In the genomic region with DNA sequence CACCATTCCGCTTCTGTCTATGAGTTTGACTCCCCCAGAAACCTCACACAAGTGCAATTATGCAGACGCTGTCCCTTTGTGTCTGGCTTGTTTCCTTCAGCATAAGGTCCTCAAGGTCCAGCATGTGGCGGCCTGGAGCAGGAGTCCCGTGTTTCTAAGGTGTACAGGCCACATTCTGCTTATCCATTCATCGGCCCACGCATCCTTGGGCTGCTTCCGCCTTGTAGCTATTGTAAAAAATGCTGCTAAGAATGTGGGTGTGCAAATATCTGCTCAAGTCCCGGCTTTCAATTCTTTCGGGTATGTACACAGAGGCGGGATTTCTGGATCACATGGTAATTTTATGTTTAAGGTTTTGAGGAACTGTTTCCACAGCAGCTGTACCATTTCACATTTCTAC, we compare ENCODE assay signal across 19 cellular contexts. TPM values are rescaled to one million over a fixed set of nuclear protein-coding genes. Genes with fewer than 3 reads are reported as not detected.
DNase-seq lines count a peak whose midpoint lies in the region; ATAC-seq, FAIRE-seq and TF ChIP-seq lines count a peak whose summit lies in the region.
"Had no signal": no experiment of that assay in that cellular context is flagged by ENCODE, and none has a peak within 500 bp of the region (broad histone marks: within the 10 kb centered on the region; RNA-seq: fewer than 3 reads in every experiment).

No MANE protein-coding gene starts in this region.

- H3K4me1 ChIP-seq in lower lobe of right lung, result no peaks in the 10 kb centered on the region
- H3K4me1 ChIP-seq in pancreas, result no peaks in the 10 kb centered on the region

- H3K9me3 ChIP-seq in lower lobe of right lung, result no peaks in the 10 kb centered on the region
- H3K9me3 ChIP-seq in pancreas, result peaks cover 0 to 3% (median 0%) of the 10 kb centered on the region in 4 donors

- POLR2A ChIA-PET in WTC11 (lab: Charles Lee), result no interaction called here

- H3K4me3 Mint-ChIP-seq in activated naive CD8-positive, alpha-beta T cell, result no peak overlapping the region
- H3K4me3 Mint-ChIP-seq in activated naive CD8-positive, alpha-beta T cell treated with anti-CD3 and anti-CD28 coated beads, Interleukin-2, amount 50 U/mL, for 24 hours, result no peak overlapping the region
- no peak overlapping the region for H3K4me3 Mint-ChIP-seq in WTC11

- no peak for DNase-seq in activated naive CD8-positive, alpha-beta T cell treated with anti-CD3 and anti-CD28 coated beads, Interleukin-2, amount 50 U/mL, for 24 hours
- DNase-seq in WTC11 (ENCODE audit: low spot score) (no peak), lower lobe of right lung (no peak), putamen (ENCODE audit: low spot score) (peak; percentile 19), HPDE6-E6E7 (ENCODE audit: extremely low spot score) (no peak), Right ventricle myocardium superior (no peak), pancreas (no peak)
- DNase-seq: DMS79; Kasumi-1; NCI-H1694; NCI-H2081; NCI-H2171; NCI-H345; NCI-H524; NCI-H774; NK-92 treated with Interleukin-12 subunit alpha and Interleukin-12 subunit beta, amount 100 ng/mL, for 24 hours had no signal

- WGBS in pancreas, 2 donors, result 94% methylated on average over 10 of the region's 10 CpGs

- no peak for FAIRE-seq in pancreas (lab: Jason Lieb, UNC)
- FAIRE-seq: H54 had no signal

- no peak for ATAC-seq in activated naive CD8-positive, alpha-beta T cell treated with anti-CD3 and anti-CD28 coated beads, Interleukin-2, amount 50 U/mL, for 24 hours
- no peak for ATAC-seq in WTC11
- peak; percentile 54 to 64 for ATAC-seq in lower lobe of right lung
- no peak for ATAC-seq in Right ventricle myocardium superior (ENCODE audit: poor library complexity)
- ATAC-seq in pancreas, result no peak

- H3K27me3 Mint-ChIP-seq in activated naive CD8-positive, alpha-beta T cell, result no peaks in the 10 kb centered on the region
- no peaks in the 10 kb centered on the region for H3K27me3 Mint-ChIP-seq in activated naive CD8-positive, alpha-beta T cell treated with anti-CD3 and anti-CD28 coated beads, Interleukin-2, amount 50 U/mL, for 24 hours
- H3K27me3 Mint-ChIP-seq in WTC11 (ENCODE audit: low read depth), result no peaks in the 10 kb centered on the region

- peaks cover 8% of the 10 kb centered on the region for H3K4me1 Mint-ChIP-seq in activated naive CD8-positive, alpha-beta T cell (ENCODE audit: low read depth)
- H3K4me1 Mint-ChIP-seq in activated naive CD8-positive, alpha-beta T cell treated with anti-CD3 and anti-CD28 coated beads, Interleukin-2, amount 50 U/mL, for 24 hours, result peaks cover 2% of the 10 kb centered on the region
- peaks cover 2% of the 10 kb centered on the region; the same call in 1 of the 2 replicates for H3K4me1 Mint-ChIP-seq in WTC11

- peak overlapping the region; percentile 77 for H3K27ac Mint-ChIP-seq in activated naive CD8-positive, alpha-beta T cell
- no peak overlapping the region for H3K27ac Mint-ChIP-seq in activated naive CD8-positive, alpha-beta T cell treated with anti-CD3 and anti-CD28 coated beads, Interleukin-2, amount 50 U/mL, for 24 hours
- peak overlapping the region; percentile 9; the same call in 1 of the 2 replicates for H3K27ac Mint-ChIP-seq in WTC11

- H3K4me3 ChIP-seq in lower lobe of right lung (no peak overlapping the region), pancreas (no peak overlapping the region)

- H3K27ac ChIP-seq in lower lobe of right lung (no peak overlapping the region), pancreas (no peak overlapping the region)
- H3K27ac ChIP-seq: C4-2B had no signal

- intact Hi-C loops in lower lobe of right lung (cut with DNase I), result no loop called here
- intact Hi-C loops in Right ventricle myocardium superior (cut with DNase I), result no loop called here
- intact Hi-C loops in pancreas (cut with DNase I), result no loop called here

- H3K36me3 Mint-ChIP-seq in activated naive CD8-positive, alpha-beta T cell, result peaks cover 3% of the 10 kb centered on the region
- peaks cover 40% of the 10 kb centered on the region for H3K36me3 Mint-ChIP-seq in activated naive CD8-positive, alpha-beta T cell treated with anti-CD3 and anti-CD28 coated beads, Interleukin-2, amount 50 U/mL, for 24 hours (ENCODE audit: low read depth)
- H3K36me3 Mint-ChIP-seq in WTC11, result peaks cover 60% of the 10 kb centered on the region

- CTCF ChIA-PET in WTC11 (lab: Charles Lee), result no interaction called here

- no peaks in the 10 kb centered on the region for H3K9me3 Mint-ChIP-seq in activated naive CD8-positive, alpha-beta T cell (ENCODE audit: low read depth)
- no peaks in the 10 kb centered on the region for H3K9me3 Mint-ChIP-seq in activated naive CD8-positive, alpha-beta T cell treated with anti-CD3 and anti-CD28 coated beads, Interleukin-2, amount 50 U/mL, for 24 hours
- no peaks in the 10 kb centered on the region for H3K9me3 Mint-ChIP-seq in WTC11

- H3K36me3 ChIP-seq in lower lobe of right lung (peaks cover 85% of the 10 kb centered on the region), pancreas (peaks cover 0 to 33% (median 4%) of the 10 kb centered on the region in 3 donors)

- H3K27me3 ChIP-seq in lower lobe of right lung (ENCODE audit: low read depth) (no peaks in the 10 kb centered on the region), pancreas (no peaks in the 10 kb centered on the region)

- TF ChIP-seq CTCF in WTC11 (IDR thresholded peaks at IDR 0.05) (no peak), lower lobe of right lung (IDR thresholded peaks at IDR 0.05) (no peak), pancreas (IDR thresholded peaks at IDR 0.05) (no peak)

TF ChIP-seq in WTC11, 78 proteins besides CTCF, POLR2A, EP300 and RAD21:
- TF ChIP-seq PRRX2 (CRISPR knock-in tag; IDR thresholded peaks at IDR 0.05), result no peak
- TF ChIP-seq SMAD3 (CRISPR knock-in tag; IDR thresholded peaks at IDR 0.05; ENCODE audit: borderline replicate concordance), result no peak
- no peak for TF ChIP-seq ZNF138 (CRISPR knock-in tag; conservative IDR thresholded peaks at IDR 0.05)
- no peak for TF ChIP-seq SP1 (CRISPR knock-in tag; conservative IDR thresholded peaks at IDR 0.05)
- no peak for TF ChIP-seq ZNF232 (CRISPR knock-in tag; IDR thresholded peaks at IDR 0.05)
- TF ChIP-seq CBFB (CRISPR knock-in tag; IDR thresholded peaks at IDR 0.05; ENCODE audit: low read depth), result no peak
- TF ChIP-seq GRHL2 (CRISPR knock-in tag; IDR thresholded peaks at IDR 0.05; ENCODE audit: insufficient replicate concordance, severe bottlenecking), result no peak
- TF ChIP-seq, protein P1, sequence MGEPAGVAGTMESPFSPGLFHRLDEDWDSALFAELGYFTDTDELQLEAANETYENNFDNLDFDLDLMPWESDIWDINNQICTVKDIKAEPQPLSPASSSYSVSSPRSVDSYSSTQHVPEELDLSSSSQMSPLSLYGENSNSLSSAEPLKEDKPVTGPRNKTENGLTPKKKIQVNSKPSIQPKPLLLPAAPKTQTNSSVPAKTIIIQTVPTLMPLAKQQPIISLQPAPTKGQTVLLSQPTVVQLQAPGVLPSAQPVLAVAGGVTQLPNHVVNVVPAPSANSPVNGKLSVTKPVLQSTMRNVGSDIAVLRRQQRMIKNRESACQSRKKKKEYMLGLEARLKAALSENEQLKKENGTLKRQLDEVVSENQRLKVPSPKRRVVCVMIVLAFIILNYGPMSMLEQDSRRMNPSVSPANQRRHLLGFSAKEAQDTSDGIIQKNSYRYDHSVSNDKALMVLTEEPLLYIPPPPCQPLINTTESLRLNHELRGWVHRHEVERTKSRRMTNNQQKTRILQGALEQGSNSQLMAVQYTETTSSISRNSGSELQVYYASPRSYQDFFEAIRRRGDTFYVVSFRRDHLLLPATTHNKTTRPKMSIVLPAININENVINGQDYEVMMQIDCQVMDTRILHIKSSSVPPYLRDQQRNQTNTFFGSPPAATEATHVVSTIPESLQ (CRISPR knock-in tag; IDR thresholded peaks at IDR 0.05), result no peak

RNA-seq across cellular contexts. Expression of a gene that starts 38.2 kb away (rescaled TPM):
- total RNA-seq in WTC11 (2021), result 45.1 to 61.1 TPM (median 60.4 TPM) in 3 replicates
- total RNA-seq in lower lobe of right lung, result 55.5 TPM
- 43.8 TPM for total RNA-seq in Right ventricle myocardium superior
- total RNA-seq in pancreas, result 10 to 100 TPM; 25.4 to 31.8 (median 28.6) TPM
- polyA plus RNA-seq in pancreas, result 10 to 100 TPM in 1 of 2 donors, 1 to 10 TPM in 1; 8.1 to 15.0 TPM

Comparison
In these comparisons a context has a peak if more than half of its experiments do, and no peak if none do; other contexts are left out.
1. ATAC-seq: peak in lower lobe of right lung (2 of 2); none in activated naive CD8-positive, alpha-beta T cell treated with anti-CD3 and anti-CD28 coated beads, Interleukin-2, amount 50 U/mL, for 24 hours (single experiment), WTC11 (single experiment), Right ventricle myocardium superior (single experiment) and pancreas (0 of 4).